Comparison of ENCODE assay signal across 21 cellular contexts in the genomic region with DNA sequence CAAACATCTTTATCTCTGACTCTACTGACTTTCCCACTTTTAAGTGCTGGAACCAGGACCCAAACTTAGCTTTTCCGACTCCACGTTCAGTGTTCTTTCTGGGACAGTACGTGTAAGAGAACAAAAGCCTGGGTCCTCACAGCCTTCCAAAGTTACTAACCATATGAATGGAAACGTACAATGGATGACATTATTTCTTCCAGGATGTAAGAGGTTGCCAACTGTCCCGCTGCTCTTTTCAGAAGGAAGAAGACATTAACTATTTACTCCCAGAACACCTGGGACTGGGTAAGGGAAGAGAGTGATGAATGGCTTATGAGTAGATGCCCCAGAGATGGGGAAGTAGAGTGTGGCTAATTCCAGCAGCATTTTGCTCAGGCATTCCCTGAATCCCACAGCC.
DNase-seq lines count a peak whose midpoint lies in the region; ATAC-seq and TF ChIP-seq lines count a peak whose summit lies in the region.
"Had no signal": no experiment of that assay in that cellular context is flagged by ENCODE, and none has a peak within 500 bp of the region (broad histone marks: within the 10 kb centered on the region; RNA-seq: fewer than 3 reads in every experiment).

No MANE protein-coding gene starts in this region.

- no peaks in the 10 kb centered on the region for H3K27me3 ChIP-seq in left ventricle myocardium inferior (ENCODE audit: low read depth)
- no peaks in the 10 kb centered on the region for H3K27me3 ChIP-seq in right cardiac atrium (ENCODE audit: control insufficient read depth, insufficient read depth)
- no peaks in the 10 kb centered on the region for H3K27me3 ChIP-seq in HUES64 (ENCODE audit: insufficient read depth, low read length)
- H3K27me3 ChIP-seq in neural progenitor cell: no peaks in the 10 kb centered on the region
- H3K27me3 ChIP-seq: BLaER1 had no signal

- POLR2A ChIA-PET in activated CD4-positive, alpha-beta memory T cell treated with anti-CD3 and anti-CD28 coated beads for 36 hours (lab: Charles Lee): no interaction called here
- POLR2A ChIA-PET in HEK293T (lab: Yijun Ruan, JAX): no interaction called here

- no peak overlapping the region for H3K27ac Mint-ChIP-seq in neural progenitor cell
- H3K27ac Mint-ChIP-seq in activated CD4-positive, alpha-beta memory T cell treated with anti-CD3 and anti-CD28 coated beads for 36 hours: no peak overlapping the region
- H3K27ac Mint-ChIP-seq: CD14-positive monocyte; CD4-positive, alpha-beta memory T cell; HFFc6 had no signal

- H3K9me3 ChIP-seq in left ventricle myocardium inferior (replicated peaks) (no peaks in the 10 kb centered on the region), right cardiac atrium (ENCODE audit: control insufficient read depth, low read length) (no peaks in the 10 kb centered on the region), HUES64 (ENCODE audit: insufficient read depth, low read depth, low read length) (peaks cover 5% of the 10 kb centered on the region; the same call in 1 of the 2 replicates), neural progenitor cell (ENCODE audit: low read depth) (no peaks in the 10 kb centered on the region)
- H3K9me3 ChIP-seq: A549, BLaER1 had no signal

- no peaks in the 10 kb centered on the region for H4K20me1 ChIP-seq in neural progenitor cell (ENCODE audit: low read depth)
- H4K20me1 ChIP-seq: BLaER1 had no signal

- no peak overlapping the region for H3K4me2 ChIP-seq in neural progenitor cell
- H3K4me2 ChIP-seq: A549, BLaER1 had no signal

- CTCF ChIA-PET in activated CD4-positive, alpha-beta memory T cell treated with anti-CD3 and anti-CD28 coated beads for 36 hours (lab: Charles Lee): no interaction called here
- CTCF ChIA-PET in HEK293T (lab: Yijun Ruan, JAX): no interaction called here

- no peak for ATAC-seq in right cardiac atrium
- no peak for ATAC-seq in GM21737 (IDR thresholded peaks at IDR 0.05; ENCODE audit: unreplicated experiment)
- ATAC-seq: A549, K562 had no signal

- H3K4me3 Mint-ChIP-seq in neural progenitor cell: no peak overlapping the region
- H3K4me3 Mint-ChIP-seq in activated CD4-positive, alpha-beta memory T cell treated with anti-CD3 and anti-CD28 coated beads for 36 hours: no peak overlapping the region
- H3K4me3 Mint-ChIP-seq: CD14-positive monocyte; CD4-positive, alpha-beta memory T cell; HFFc6 had no signal

- H3K4me1 Mint-ChIP-seq in neural progenitor cell: no peaks in the 10 kb centered on the region
- H3K4me1 Mint-ChIP-seq in activated CD4-positive, alpha-beta memory T cell treated with anti-CD3 and anti-CD28 coated beads for 36 hours (ENCODE audit: low read depth): no peaks in the 10 kb centered on the region
- H3K4me1 Mint-ChIP-seq: CD14-positive monocyte; CD4-positive, alpha-beta memory T cell had no signal

- no peaks in the 10 kb centered on the region for H3F3A ChIP-seq in neural progenitor cell (ENCODE audit: low read depth)

- TF ChIP-seq CTCF in left ventricle myocardium inferior (IDR thresholded peaks at IDR 0.05; ENCODE audit: borderline replicate concordance) (no peak), neural progenitor cell (IDR thresholded peaks at IDR 0.05) (no peak)

- H3K9me3 Mint-ChIP-seq in neural progenitor cell: peaks cover 6% of the 10 kb centered on the region
- peaks cover 4% of the 10 kb centered on the region for H3K9me3 Mint-ChIP-seq in activated CD4-positive, alpha-beta memory T cell treated with anti-CD3 and anti-CD28 coated beads for 36 hours
- H3K9me3 Mint-ChIP-seq: HFFc6 had no signal

- H3K4me1 ChIP-seq in left ventricle myocardium inferior (no peaks in the 10 kb centered on the region), right cardiac atrium (ENCODE audit: control insufficient read depth, insufficient read depth, low read length) (peaks cover 4% of the 10 kb centered on the region), HUES64 (ENCODE audit: insufficient read depth, low read length) (peaks cover 16% of the 10 kb centered on the region), neural progenitor cell (no peaks in the 10 kb centered on the region)
- H3K4me1 ChIP-seq: A549, BLaER1 had no signal

- no peak for DNase-seq in left ventricle myocardium inferior
- DNase-seq in right cardiac atrium: no peak
- DNase-seq in iPS DF 19.7 (ENCODE audit: low read depth, low spot score): peak; percentile 54
- no peak for DNase-seq in neural progenitor cell (ENCODE audit: low spot score)
- no peak for DNase-seq in activated CD4-positive, alpha-beta memory T cell treated with anti-CD3 and anti-CD28 coated beads for 36 hours
- no peak for DNase-seq in HEK293T (ENCODE audit: extremely low spot score)
- DNase-seq: CD4-positive, alpha-beta memory T cell; DMS153; DMS79; GF-D8; GM23248; HCEC 1CT; HFFc6; IMR-90 had no signal

- no peaks in the 10 kb centered on the region for H3K27me3 Mint-ChIP-seq in neural progenitor cell (ENCODE audit: insufficient read depth, low read depth)
- H3K27me3 Mint-ChIP-seq in activated CD4-positive, alpha-beta memory T cell treated with anti-CD3 and anti-CD28 coated beads for 36 hours: no peaks in the 10 kb centered on the region

- 29% methylated on average over 5 of the region's 5 CpGs for WGBS in right cardiac atrium
- 51% methylated on average over 4 of the region's 5 CpGs for WGBS in HUES64

- no peaks in the 10 kb centered on the region for H3K36me3 Mint-ChIP-seq in neural progenitor cell
- no peaks in the 10 kb centered on the region for H3K36me3 Mint-ChIP-seq in activated CD4-positive, alpha-beta memory T cell treated with anti-CD3 and anti-CD28 coated beads for 36 hours
- H3K36me3 Mint-ChIP-seq: CD14-positive monocyte; CD4-positive, alpha-beta memory T cell had no signal

- intact Hi-C loops in left ventricle myocardium inferior (cut with micrococcal nuclease): no loop called here
- intact Hi-C loops in right cardiac atrium (cut with DNase I): no loop called here
- intact Hi-C loops in activated CD4-positive, alpha-beta memory T cell treated with anti-CD3 and anti-CD28 coated beads for 36 hours (cut with micrococcal nuclease): no loop called here

- H3K9ac ChIP-seq in HUES64 (ENCODE audit: low read depth, low read length) (peak overlapping the region; percentile 16; the same call in 1 of the 2 replicates), neural progenitor cell (no peak overlapping the region)
- H3K9ac ChIP-seq: BLaER1, GM23248 had no signal

- H2AFZ ChIP-seq in neural progenitor cell (replicated peaks): peak overlapping the region; percentile 59
- H2AFZ ChIP-seq: GM23248 had no signal

- H3K79me2 ChIP-seq in neural progenitor cell (ENCODE audit: low read depth): no peaks in the 10 kb centered on the region

- no peak overlapping the region for H3K4me3 ChIP-seq in left ventricle myocardium inferior
- H3K4me3 ChIP-seq in right cardiac atrium (ENCODE audit: low read length): no peak overlapping the region
- H3K4me3 ChIP-seq in HUES64 (ENCODE audit: low read length): no peak overlapping the region
- H3K4me3 ChIP-seq in neural progenitor cell: no peak overlapping the region
- H3K4me3 ChIP-seq: A549, BLaER1, GM23248, K562 had no signal

- H3K36me3 ChIP-seq in left ventricle myocardium inferior (no peaks in the 10 kb centered on the region), HUES64 (ENCODE audit: insufficient read depth, low read length) (no peaks in the 10 kb centered on the region), neural progenitor cell (no peaks in the 10 kb centered on the region)
- H3K36me3 ChIP-seq: BLaER1 had no signal

- H3K27ac ChIP-seq in left ventricle myocardium inferior (replicated peaks): peak overlapping the region; percentile 58
- no peak overlapping the region for H3K27ac ChIP-seq in right cardiac atrium (ENCODE audit: low read length)
- H3K27ac ChIP-seq in HUES64 (ENCODE audit: low read depth, low read length): peak overlapping the region; percentile 79; the same call in 1 of the 2 replicates
- no peak overlapping the region for H3K27ac ChIP-seq in neural progenitor cell
- H3K27ac ChIP-seq: 22Rv1, A549, BLaER1, GM23248 had no signal

TF ChIP-seq in HEK293T, 16 proteins besides CTCF, POLR2A, EP300 and RAD21:
- TF ChIP-seq NFRKB (IDR thresholded peaks at IDR 0.05): no peak
- no peak for TF ChIP-seq SUZ12 (IDR thresholded peaks at IDR 0.05)
- no peak for TF ChIP-seq TARDBP (IDR thresholded peaks at IDR 0.05)
- no peak for TF ChIP-seq CTBP1 (IDR thresholded peaks at IDR 0.05; ENCODE audit: borderline replicate concordance)
- no peak for TF ChIP-seq FOXM1 (IDR thresholded peaks at IDR 0.05; ENCODE audit: borderline replicate concordance)
- no peak for TF ChIP-seq BHLHE40 (IDR thresholded peaks at IDR 0.05; ENCODE audit: borderline replicate concordance)
- TF ChIP-seq FOXK2 (IDR thresholded peaks at IDR 0.05): no peak
- no peak for TF ChIP-seq L3MBTL2 (conservative IDR thresholded peaks at IDR 0.05)

Comparison
In these comparisons a context has a peak if more than half of its experiments do, and no peak if none do; other contexts are left out.
1. H3K27ac ChIP-seq: peak in left ventricle myocardium inferior (single experiment) and HUES64 (single experiment); none in right cardiac atrium (single experiment) and neural progenitor cell (single experiment).